ENCODE assay signal across 24 cellular contexts in the genomic region with DNA sequence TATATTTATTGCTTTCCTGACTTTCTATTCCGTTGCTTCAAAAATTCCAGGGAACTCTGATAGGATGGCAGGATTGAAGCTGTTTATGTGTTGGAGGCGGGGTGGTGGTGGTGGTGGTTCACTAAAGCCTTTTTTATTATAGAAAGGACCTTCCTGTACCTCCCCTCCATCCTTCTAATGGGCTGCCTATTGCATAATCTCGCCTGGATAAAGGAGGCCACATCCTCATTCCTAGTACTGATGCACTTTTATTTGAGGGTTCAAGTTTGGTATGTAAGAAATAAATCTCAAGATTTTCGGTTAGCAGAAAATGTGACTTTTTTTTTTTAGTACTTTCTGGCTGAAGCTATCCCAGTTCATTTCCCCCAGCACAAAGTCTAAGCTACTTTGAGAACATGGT. TPM values are rescaled to one million over a fixed set of nuclear protein-coding genes. Genes with fewer than 3 reads are reported as not detected.
"Had no signal": no experiment of that assay in that cellular context is flagged by ENCODE, and none has a peak within 500 bp of the region (broad histone marks: within the 10 kb centered on the region; RNA-seq: fewer than 3 reads in every experiment).

No MANE protein-coding gene starts in this region.

- H3K27ac ChIP-seq: colonic mucosa, esophagus squamous epithelium, heart right ventricle, psoas muscle, sigmoid colon, tibial artery, upper lobe of left lung, vagina had no signal

- H3K36me3 ChIP-seq: colonic mucosa, esophagus squamous epithelium, heart right ventricle, sigmoid colon, tibial artery, upper lobe of left lung, vagina had no signal

- ATAC-seq: heart right ventricle; left lobe of liver; naive thymus-derived CD4-positive, alpha-beta T cell; psoas muscle; stimulated activated memory B cell treated with anti-CD40 and anti-IgM and Interleukin-4, amounts not matched to agents 10 μg/mL and 1 μg/mL and 100 μg/mL, for 72 hours had no signal

- H3K4me1 ChIP-seq: colonic mucosa, esophagus squamous epithelium, heart right ventricle, psoas muscle, sigmoid colon, upper lobe of left lung, vagina had no signal

- H3K4me3 ChIP-seq: colonic mucosa, esophagus squamous epithelium, heart right ventricle, psoas muscle, sigmoid colon, tibial artery, upper lobe of left lung, vagina had no signal

- H3K27me3 ChIP-seq: colonic mucosa, esophagus squamous epithelium, heart right ventricle, sigmoid colon, tibial artery, upper lobe of left lung, vagina had no signal

- DNase-seq: colonic mucosa; dermis blood vessel endothelial cell; esophagus squamous epithelium; heart right ventricle; islet precursor cell; mammary epithelial cell; naive thymus-derived CD4-positive, alpha-beta T cell; nephron progenitor cell; psoas muscle; retina; sigmoid colon; stimulated activated CD4-positive, alpha-beta T cell treated with anti-CD3 and anti-CD28 coated beads, Interleukin-4, amount 100 ng/mL, for 24 hours; tibial artery; upper lobe of left lung had no signal

- FAIRE-seq: frontal cortex had no signal

- H3K9me3 ChIP-seq: colonic mucosa, esophagus squamous epithelium, psoas muscle, tibial artery, upper lobe of left lung, vagina had no signal

RNA-seq across cellular contexts. Expression of a gene that starts 18.7 kb away (rescaled TPM):
- total RNA-seq: colonic mucosa; dermis blood vessel endothelial cell; epithelial cell of proximal tubule; esophagus squamous epithelium; frontal cortex; glomerular endothelial cell; heart right ventricle; left lobe of liver; lower leg skin; mammary epithelial cell; mesenteric fat pad; mononuclear cell; naive thymus-derived CD4-positive, alpha-beta T cell; psoas muscle; sigmoid colon; temporal lobe; upper lobe of left lung; vagina had no signal
- polyA plus RNA-seq: heart right ventricle; mammary epithelial cell; naive thymus-derived CD4-positive, alpha-beta T cell; psoas muscle; sigmoid colon had no signal

RNA-seq across cellular contexts. Expression of a gene that starts 28.3 kb away (rescaled TPM):
- total RNA-seq: colonic mucosa; dermis blood vessel endothelial cell; epithelial cell of proximal tubule; frontal cortex; glomerular endothelial cell; heart right ventricle; left lobe of liver; mammary epithelial cell; mesenteric fat pad; naive thymus-derived CD4-positive, alpha-beta T cell; temporal lobe; vagina had no signal
- polyA plus RNA-seq: heart right ventricle; mammary epithelial cell; naive thymus-derived CD4-positive, alpha-beta T cell; psoas muscle; sigmoid colon had no signal
